ENCODE assay signal across 9 cellular contexts in genomic region chr7:20798081-20798693, GRCh38. TPM values are rescaled to one million over a fixed set of nuclear protein-coding genes. Genes with fewer than 3 reads are reported as not detected.
DNase-seq lines count a peak whose midpoint lies in the region; ATAC-seq and TF ChIP-seq lines count a peak whose summit lies in the region.
"Had no signal": no experiment of that assay in that cellular context is flagged by ENCODE, and none has a peak within 500 bp of the region (broad histone marks: within the 10 kb centered on the region; RNA-seq: fewer than 3 reads in every experiment).

No MANE protein-coding gene starts in this region.

- TF ChIP-seq CTCF in HEK293 (tag by site-specific recombination; IDR thresholded peaks at IDR 0.05): no peak
- TF ChIP-seq CTCF in Loucy (conservative IDR thresholded peaks at IDR 0.05; ENCODE audit: low read length): no peak
- no peak for TF ChIP-seq CTCF in foreskin fibroblast (IDR thresholded peaks at IDR 0.05; ENCODE audit: low read depth, low read length)
- peak; percentile 17 for TF ChIP-seq CTCF in progenitor cell of endocrine pancreas (IDR thresholded peaks at IDR 0.05; ENCODE audit: unreplicated experiment)

- H3K4me1 ChIP-seq in HEK293 (ENCODE audit: control insufficient read depth, insufficient read depth, low read length): no peaks in the 10 kb centered on the region; the same call in 1 of the 2 replicates
- H3K4me1 ChIP-seq in Loucy (ENCODE audit: insufficient read depth, low read length, poor library complexity, severe bottlenecking): peaks cover 12% of the 10 kb centered on the region

- no peaks in the 10 kb centered on the region for H3K36me3 ChIP-seq in HEK293 (ENCODE audit: control insufficient read depth in 2 of 2, insufficient read depth in 1 of 2, low read length in 2 of 2)
- no peaks in the 10 kb centered on the region for H3K36me3 ChIP-seq in Loucy (ENCODE audit: insufficient read depth, low read length)

- H3K4me1 Mint-ChIP-seq in progenitor cell of endocrine pancreas (ENCODE audit: low read depth): peaks cover 8% of the 10 kb centered on the region

- peak overlapping the region; percentile 76 for H3K9ac ChIP-seq in Loucy (ENCODE audit: low read depth, low read length, poor library complexity, severe bottlenecking)

- peaks cover 63% of the 10 kb centered on the region for H3K27me3 Mint-ChIP-seq in progenitor cell of endocrine pancreas

- H3F3A ChIP-seq in Loucy (ENCODE audit: low read depth): peaks cover 7% of the 10 kb centered on the region; the same call in 1 of the 2 replicates

- peak overlapping the region; percentile 44 for H3K4me2 ChIP-seq in Loucy (ENCODE audit: low read depth, low read length, poor library complexity, severe bottlenecking)

- no peaks in the 10 kb centered on the region for H4K20me1 ChIP-seq in Loucy (ENCODE audit: insufficient read depth, low read length, poor library complexity, severe bottlenecking)

- no peak overlapping the region for H3K27ac Mint-ChIP-seq in progenitor cell of endocrine pancreas

- no peaks in the 10 kb centered on the region for H3K27me3 ChIP-seq in Loucy (ENCODE audit: insufficient read depth, low read length, poor library complexity, severe bottlenecking)

- intact Hi-C loops in Right ventricle myocardium inferior (cut with DNase I) (no loop called here), cardiac septum (cut with DNase I) (loop anchor here (10.0 kb wide), 1 partner anchor 627 kb away; the partner anchor contains the start of gene SP4)

- peak overlapping the region; percentile 91 for H2AFZ ChIP-seq in Loucy (ENCODE audit: low read length)

- H3K9me2 ChIP-seq in Loucy (replicated peaks; ENCODE audit: low read depth, low read length): no peaks in the 10 kb centered on the region

- no peaks in the 10 kb centered on the region for H3K9me3 ChIP-seq in HEK293 (ENCODE audit: control insufficient read depth, insufficient read depth, low read depth, low read length)
- no peaks in the 10 kb centered on the region for H3K9me3 ChIP-seq in Loucy (ENCODE audit: insufficient read depth, low read depth, low read length)

- peak overlapping the region; percentile 78; the same call in 1 of the 2 replicates for H3K27ac ChIP-seq in HEK293 (ENCODE audit: extremely low read depth, low read depth, low read length)

- no peaks in the 10 kb centered on the region for H3K36me3 Mint-ChIP-seq in progenitor cell of endocrine pancreas (ENCODE audit: insufficient read depth)

- no peak for DNase-seq in Right ventricle myocardium inferior (ENCODE audit: missing footprints)
- DNase-seq in cardiac septum (ENCODE audit: low spot score): no peak
- peak; percentile 54 for DNase-seq in T1000 (lab: John Stamatoyannopoulos, UW)
- DNase-seq in foreskin fibroblast: peak in 1 of 2 donors; percentile 60
- DNase-seq in progenitor cell of endocrine pancreas (ENCODE audit: low spot score, unreplicated experiment): no peak
- DNase-seq in KG1 (lab: John Stamatoyannopoulos, UW): no peak

- ATAC-seq in Right ventricle myocardium inferior: peak; percentile 76

- no peaks in the 10 kb centered on the region for H3K9me3 Mint-ChIP-seq in progenitor cell of endocrine pancreas (ENCODE audit: low read depth)

- H3K4me3 Mint-ChIP-seq in progenitor cell of endocrine pancreas (ENCODE audit: low read depth): peak overlapping the region; percentile 66

- no peaks in the 10 kb centered on the region for H3K79me2 ChIP-seq in Loucy (ENCODE audit: insufficient read depth, low read length)

- H3K4me3 ChIP-seq in HEK293 (ENCODE audit: low read depth, low read length) (peak overlapping the region; percentile 66), Loucy (ENCODE audit: low read length, poor library complexity, severe bottlenecking) (peak overlapping the region; percentile 76), foreskin fibroblast (ENCODE audit: low read depth in 1 of 2, low read length in 2 of 2) (peak overlapping the region; percentile 35 to 56)

- CTCF ChIA-PET in HEK293 (lab: Yijun Ruan, JAX): no interaction called here

- POLR2A ChIA-PET in HEK293 (lab: Yijun Ruan, JAX): interaction anchor here (0.5 to 2.3 kb wide), 8 partner anchors 9 to 279 kb away, joined by 3 to 15 read pairs (median 4); partner anchors contain the start of gene SP8

TF ChIP-seq in HEK293, 187 proteins besides CTCF, POLR2A, EP300 and RAD21 (continues in another document):
- TF ChIP-seq ZNF2 (tag by site-specific recombination; IDR thresholded peaks at IDR 0.05) (no peak), PATZ1 (tag by site-specific recombination; IDR thresholded peaks at IDR 0.05) (peak; percentile 25; the same call in 1 of the 2 replicates), ZNF223 (tag by site-specific recombination; IDR thresholded peaks at IDR 0.05) (no peak), ZNF843 (tag by site-specific recombination; IDR thresholded peaks at IDR 0.05) (no peak), ZFHX2 (tag by site-specific recombination; conservative IDR thresholded peaks at IDR 0.05) (peak; percentile 33; the same call in 1 of the 2 replicates), SP2 (tag by site-specific recombination; IDR thresholded peaks at IDR 0.05) (peak; percentile 65), KLF8 (tag by site-specific recombination; IDR thresholded peaks at IDR 0.05) (peak; percentile 67; the same call in 1 of the 2 replicates), ZNF157 (tag by site-specific recombination; IDR thresholded peaks at IDR 0.05) (no peak), ZNF423 (tag by site-specific recombination; IDR thresholded peaks at IDR 0.05) (peak; percentile 31; the same call in 1 of the 2 replicates), ZFP3 (tag by site-specific recombination; IDR thresholded peaks at IDR 0.05; ENCODE audit: low read depth) (0 out of 2 replicates have a peak, but pooled peaks have one; percentile 38), KLF16 (tag by site-specific recombination; IDR thresholded peaks at IDR 0.05) (peak; percentile 56; the same call in 1 of the 2 replicates), ZNF133 (tag by site-specific recombination; IDR thresholded peaks at IDR 0.05) (no peak), KLF10 (tag by site-specific recombination; IDR thresholded peaks at IDR 0.05) (peak; percentile 22; the same call in 1 of the 2 replicates), ZNF76 (tag by site-specific recombination; IDR thresholded peaks at IDR 0.05; ENCODE audit: borderline replicate concordance, low read depth) (no peak), ZIC2 (tag by site-specific recombination; IDR thresholded peaks at IDR 0.05) (peak; percentile 60), KLF1 (tag by site-specific recombination; IDR thresholded peaks at IDR 0.05) (peak; percentile 88), WT1 (tag by site-specific recombination; IDR thresholded peaks at IDR 0.05) (peak; percentile 55), ZNF398 (tag by site-specific recombination; IDR thresholded peaks at IDR 0.05) (peak; percentile 97), KLF9 (tag by site-specific recombination; IDR thresholded peaks at IDR 0.05; ENCODE audit: low read depth) (peak; percentile 42), ZNF530 (tag by site-specific recombination; IDR thresholded peaks at IDR 0.05; ENCODE audit: low read depth) (no peak), ZNF768 (tag by site-specific recombination; IDR thresholded peaks at IDR 0.05) (no peak), ZNF302 (tag by site-specific recombination; IDR thresholded peaks at IDR 0.05; ENCODE audit: low read depth) (no peak), ZBTB8A (tag by site-specific recombination; IDR thresholded peaks at IDR 0.05) (0 out of 2 replicates have a peak, but pooled peaks have one; percentile 50), ZNF596 (tag by site-specific recombination; IDR thresholded peaks at IDR 0.05) (0 out of 2 replicates have a peak, but pooled peaks have one; percentile 9), ZNF391 (tag by site-specific recombination; IDR thresholded peaks at IDR 0.05; ENCODE audit: borderline replicate concordance, low read depth) (no peak), KLF7 (tag by site-specific recombination; IDR thresholded peaks at IDR 0.05; ENCODE audit: borderline replicate concordance) (peak; percentile 67; the same call in 1 of the 2 replicates), GLIS2 (tag by site-specific recombination; IDR thresholded peaks at IDR 0.05) (peak; percentile 66; the same call in 1 of the 2 replicates), IKZF3 (tag by site-specific recombination; IDR thresholded peaks at IDR 0.05) (peak; percentile 72)

RNA-seq across cellular contexts. Expression of gene SP8, which starts 11.5 kb away (rescaled TPM):
- total RNA-seq in Right ventricle myocardium inferior: not detected
- total RNA-seq in cardiac septum: not detected
- total RNA-seq in progenitor cell of endocrine pancreas: 1.1 and 2.1 TPM in 2 replicates
- total RNA-seq: pulmonary artery endothelial cell had no signal
